Comparison of ENCODE assay signal across 39 cellular contexts in genomic region chr4:183314336-183314735, GRCh38. TPM values are rescaled to one million over a fixed set of nuclear protein-coding genes. Genes with fewer than 3 reads are reported as not detected.
"Had no signal": no experiment of that assay in that cellular context is flagged by ENCODE, and none has a peak within 500 bp of the region (broad histone marks: within the 10 kb centered on the region; RNA-seq: fewer than 3 reads in every experiment).

No MANE protein-coding gene starts in this region.

- H3K27ac ChIP-seq: KMS-11 had no signal

- H3K9me3 ChIP-seq: MG63 had no signal

- H3K4me3 ChIP-seq: MG63 had no signal

- DNase-seq: Karpas-422, Kasumi-1, KBM-7, KG1, MG63, MM.1S, MV-4-11, NCI-H1048, NCI-H1092, NCI-H1092 treated with DMSO at 0.1 percent for 48 hours, NCI-H1105, NCI-H1105 treated with DMSO at 0.1 percent for 48 hours, NCI-H1417, NCI-H1417 treated with DMSO at 0.1 percent for 48 hours, NCI-H1436, NCI-H1436 treated with DMSO at 0.1 percent for 48 hours, NCI-H146, NCI-H1694, NCI-H1694 treated with DMSO at 0.1 percent for 48 hours, NCI-H187, NCI-H187 treated with DMSO at 0.1 percent for 48 hours, NCI-H1930, NCI-H2029, NCI-H2029 treated with DMSO at 0.1 percent for 48 hours, NCI-H2081, NCI-H2081 treated with DMSO at 0.1 percent for 48 hours, NCI-H2107, NCI-H2171, NCI-H2171 treated with DMSO at 0.1 percent for 48 hours, NCI-H2227 treated with DMSO at 0.1 percent for 48 hours, NCI-H226, NCI-H345, NCI-H446, NCI-H446 treated with DMSO at 0.1 percent for 48 hours had no signal

- H3K9ac ChIP-seq: KMS-11 had no signal

RNA-seq across cellular contexts. Expression of gene CLDN22, which starts 5.7 kb away (rescaled TPM):
- total RNA-seq: LHCN-M2, MCF 10A, NCI-H460 had no signal

RNA-seq across cellular contexts. Expression of gene CLDN24, which starts 7.9 kb away (rescaled TPM):
- total RNA-seq: LHCN-M2, M059J, MCF 10A, NCI-H460 had no signal
